ENCODE assay signal across 2 cellular contexts in the genomic region with DNA sequence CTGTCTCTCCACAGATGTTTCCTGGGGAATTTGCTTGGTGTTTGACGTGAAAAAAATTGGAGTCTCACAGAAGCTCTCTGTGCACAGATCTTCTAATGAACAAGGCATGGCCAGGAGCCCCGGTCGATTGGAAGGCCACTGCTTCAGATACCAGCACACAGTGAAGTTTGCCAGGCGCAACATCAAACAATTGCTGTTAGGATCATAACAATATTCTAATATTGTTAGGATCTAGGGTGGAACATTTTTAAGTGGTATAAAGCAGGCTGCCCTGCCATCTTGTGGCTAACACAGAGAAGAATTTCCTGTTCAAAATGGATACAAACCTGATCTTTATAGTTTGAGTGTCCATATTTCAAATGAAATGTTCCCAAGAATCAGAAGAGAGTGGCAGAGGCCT.
TF ChIP-seq lines count a peak whose summit lies in the region.

No MANE protein-coding gene starts in this region.

TF ChIP-seq in A549, 52 proteins besides CTCF, POLR2A, EP300 and RAD21 (continued from another document):
- TF ChIP-seq, protein P1, sequence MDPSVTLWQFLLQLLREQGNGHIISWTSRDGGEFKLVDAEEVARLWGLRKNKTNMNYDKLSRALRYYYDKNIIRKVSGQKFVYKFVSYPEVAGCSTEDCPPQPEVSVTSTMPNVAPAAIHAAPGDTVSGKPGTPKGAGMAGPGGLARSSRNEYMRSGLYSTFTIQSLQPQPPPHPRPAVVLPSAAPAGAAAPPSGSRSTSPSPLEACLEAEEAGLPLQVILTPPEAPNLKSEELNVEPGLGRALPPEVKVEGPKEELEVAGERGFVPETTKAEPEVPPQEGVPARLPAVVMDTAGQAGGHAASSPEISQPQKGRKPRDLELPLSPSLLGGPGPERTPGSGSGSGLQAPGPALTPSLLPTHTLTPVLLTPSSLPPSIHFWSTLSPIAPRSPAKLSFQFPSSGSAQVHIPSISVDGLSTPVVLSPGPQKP (IDR thresholded peaks at IDR 0.05; ENCODE audit: low read depth, low read length): no peak
- TF ChIP-seq FOSL2 (IDR thresholded peaks at IDR 0.05) (no peak), FOSL2 (CRISPR knock-in tag; IDR thresholded peaks at IDR 0.05) (no peak), EHMT2 (IDR thresholded peaks at IDR 0.05; ENCODE audit: low read depth) (no peak), SMC3 (IDR thresholded peaks at IDR 0.05) (no peak; the same call in 2 of the 3 replicates), GATA3 (IDR thresholded peaks at IDR 0.05; ENCODE audit: borderline replicate concordance) (no peak)

TF ChIP-seq in WTC11, 78 proteins besides CTCF, POLR2A, EP300 and RAD21 (continued from another document):
- TF ChIP-seq, protein P2, sequence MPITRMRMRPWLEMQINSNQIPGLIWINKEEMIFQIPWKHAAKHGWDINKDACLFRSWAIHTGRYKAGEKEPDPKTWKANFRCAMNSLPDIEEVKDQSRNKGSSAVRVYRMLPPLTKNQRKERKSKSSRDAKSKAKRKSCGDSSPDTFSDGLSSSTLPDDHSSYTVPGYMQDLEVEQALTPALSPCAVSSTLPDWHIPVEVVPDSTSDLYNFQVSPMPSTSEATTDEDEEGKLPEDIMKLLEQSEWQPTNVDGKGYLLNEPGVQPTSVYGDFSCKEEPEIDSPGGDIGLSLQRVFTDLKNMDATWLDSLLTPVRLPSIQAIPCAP (CRISPR knock-in tag; IDR thresholded peaks at IDR 0.05): no peak
- TF ChIP-seq GTF2I (CRISPR knock-in tag; conservative IDR thresholded peaks at IDR 0.05) (no peak), ZNF263 (CRISPR knock-in tag; IDR thresholded peaks at IDR 0.05; ENCODE audit: low read depth) (no peak), ELF4 (CRISPR knock-in tag; IDR thresholded peaks at IDR 0.05; ENCODE audit: low read depth) (no peak), ZNF121 (CRISPR knock-in tag; IDR thresholded peaks at IDR 0.05) (no peak), TP53 (CRISPR knock-in tag; IDR thresholded peaks at IDR 0.05) (no peak)
- TF ChIP-seq, protein P3, sequence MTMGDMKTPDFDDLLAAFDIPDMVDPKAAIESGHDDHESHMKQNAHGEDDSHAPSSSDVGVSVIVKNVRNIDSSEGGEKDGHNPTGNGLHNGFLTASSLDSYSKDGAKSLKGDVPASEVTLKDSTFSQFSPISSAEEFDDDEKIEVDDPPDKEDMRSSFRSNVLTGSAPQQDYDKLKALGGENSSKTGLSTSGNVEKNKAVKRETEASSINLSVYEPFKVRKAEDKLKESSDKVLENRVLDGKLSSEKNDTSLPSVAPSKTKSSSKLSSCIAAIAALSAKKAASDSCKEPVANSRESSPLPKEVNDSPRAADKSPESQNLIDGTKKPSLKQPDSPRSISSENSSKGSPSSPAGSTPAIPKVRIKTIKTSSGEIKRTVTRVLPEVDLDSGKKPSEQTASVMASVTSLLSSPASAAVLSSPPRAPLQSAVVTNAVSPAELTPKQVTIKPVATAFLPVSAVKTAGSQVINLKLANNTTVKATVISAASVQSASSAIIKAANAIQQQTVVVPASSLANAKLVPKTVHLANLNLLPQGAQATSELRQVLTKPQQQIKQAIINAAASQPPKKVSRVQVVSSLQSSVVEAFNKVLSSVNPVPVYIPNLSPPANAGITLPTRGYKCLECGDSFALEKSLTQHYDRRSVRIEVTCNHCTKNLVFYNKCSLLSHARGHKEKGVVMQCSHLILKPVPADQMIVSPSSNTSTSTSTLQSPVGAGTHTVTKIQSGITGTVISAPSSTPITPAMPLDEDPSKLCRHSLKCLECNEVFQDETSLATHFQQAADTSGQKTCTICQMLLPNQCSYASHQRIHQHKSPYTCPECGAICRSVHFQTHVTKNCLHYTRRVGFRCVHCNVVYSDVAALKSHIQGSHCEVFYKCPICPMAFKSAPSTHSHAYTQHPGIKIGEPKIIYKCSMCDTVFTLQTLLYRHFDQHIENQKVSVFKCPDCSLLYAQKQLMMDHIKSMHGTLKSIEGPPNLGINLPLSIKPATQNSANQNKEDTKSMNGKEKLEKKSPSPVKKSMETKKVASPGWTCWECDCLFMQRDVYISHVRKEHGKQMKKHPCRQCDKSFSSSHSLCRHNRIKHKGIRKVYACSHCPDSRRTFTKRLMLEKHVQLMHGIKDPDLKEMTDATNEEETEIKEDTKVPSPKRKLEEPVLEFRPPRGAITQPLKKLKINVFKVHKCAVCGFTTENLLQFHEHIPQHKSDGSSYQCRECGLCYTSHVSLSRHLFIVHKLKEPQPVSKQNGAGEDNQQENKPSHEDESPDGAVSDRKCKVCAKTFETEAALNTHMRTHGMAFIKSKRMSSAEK (CRISPR knock-in tag; IDR thresholded peaks at IDR 0.05; ENCODE audit: borderline replicate concordance): no peak
- TF ChIP-seq, protein P4, sequence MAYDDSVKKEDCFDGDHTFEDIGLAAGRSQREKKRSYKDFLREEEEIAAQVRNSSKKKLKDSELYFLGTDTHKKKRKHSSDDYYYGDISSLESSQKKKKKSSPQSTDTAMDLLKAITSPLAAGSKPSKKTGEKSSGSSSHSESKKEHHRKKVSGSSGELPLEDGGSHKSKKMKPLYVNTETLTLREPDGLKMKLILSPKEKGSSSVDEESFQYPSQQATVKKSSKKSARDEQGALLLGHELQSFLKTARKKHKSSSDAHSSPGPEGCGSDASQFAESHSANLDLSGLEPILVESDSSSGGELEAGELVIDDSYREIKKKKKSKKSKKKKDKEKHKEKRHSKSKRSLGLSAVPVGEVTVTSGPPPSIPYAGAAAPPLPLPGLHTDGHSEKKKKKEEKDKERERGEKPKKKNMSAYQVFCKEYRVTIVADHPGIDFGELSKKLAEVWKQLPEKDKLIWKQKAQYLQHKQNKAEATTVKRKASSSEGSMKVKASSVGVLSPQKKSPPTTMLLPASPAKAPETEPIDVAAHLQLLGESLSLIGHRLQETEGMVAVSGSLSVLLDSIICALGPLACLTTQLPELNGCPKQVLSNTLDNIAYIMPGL (CRISPR knock-in tag; IDR thresholded peaks at IDR 0.05): no peak
TF ChIP-seq in WTC11: peak in this region for 0.
